In genomic region chr11:76796511-76797203, GRCh38 we compare ENCODE assay signal across 15 cellular contexts.
"Had no signal": no experiment of that assay in that cellular context is flagged by ENCODE, and none has a peak within 500 bp of the region (broad histone marks: within the 10 kb centered on the region; RNA-seq: fewer than 3 reads in every experiment).

No MANE protein-coding gene starts in this region.

- H3K27ac ChIP-seq: neutrophil, right atrium auricular region had no signal

- H3K36me3 ChIP-seq: breast epithelium, neutrophil had no signal

- H3K27me3 ChIP-seq: breast epithelium, right atrium auricular region had no signal

- DNase-seq: activated CD4-positive, alpha-beta T cell treated with anti-CD3 and anti-CD28 coated beads, Interleukin-2, amount 50 U/mL, for 48 hours; activated gamma-delta T cell treated with Interleukin-2 at 50 U/mL for 16 hours; activated naive CD8-positive, alpha-beta T cell treated with anti-CD3 and anti-CD28 coated beads for 36 hours; activated T-cell treated with anti-CD3 and anti-CD28 coated beads, Interleukin-2, amount 50 U/mL, for 48 hours; aorta; foreskin melanocyte; stimulated activated CD4-positive, alpha-beta T cell treated with anti-CD3 and anti-CD28 coated beads, Interleukin-2, amount 100 ng/mL, for 24 hours; stimulated activated naive CD4-positive, alpha-beta T cell; SW 1271 had no signal

- H3K9me3 ChIP-seq: breast epithelium, neutrophil, right atrium auricular region had no signal

- H3K4me3 ChIP-seq: breast epithelium, right atrium auricular region had no signal

- FAIRE-seq: keratinocyte, urothelium cell line had no signal

- ATAC-seq: activated CD4-positive, CD25-positive, alpha-beta regulatory T cell treated with anti-CD3 and anti-CD28 coated beads, Interleukin-2, amount 50 U/mL, for 24 hours had no signal
